Comparison of ENCODE assay signal across 22 cellular contexts in the genomic region with DNA sequence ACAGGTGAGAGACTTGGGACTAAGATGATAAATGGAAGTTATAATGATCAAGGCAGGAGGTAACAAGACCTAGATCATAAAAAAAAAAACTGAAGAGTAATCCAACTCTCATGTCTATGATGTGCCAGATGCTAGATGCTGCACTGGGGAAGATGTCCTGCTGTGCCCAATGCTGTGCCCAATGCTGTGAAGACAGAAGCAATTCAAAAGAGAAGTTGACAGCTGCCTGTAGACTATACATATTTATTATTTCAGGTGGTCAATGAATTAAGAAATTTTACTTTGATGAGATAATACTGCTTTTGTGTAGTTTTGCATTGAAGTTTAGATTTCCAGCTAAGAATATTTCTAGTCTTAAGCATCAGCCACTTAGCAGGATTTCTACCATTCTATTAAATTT. TPM values are rescaled to one million over a fixed set of nuclear protein-coding genes. Genes with fewer than 3 reads are reported as not detected.
DNase-seq lines count a peak whose midpoint lies in the region; ATAC-seq and TF ChIP-seq lines count a peak whose summit lies in the region.
"Had no signal": no experiment of that assay in that cellular context is flagged by ENCODE, and none has a peak within 500 bp of the region (broad histone marks: within the 10 kb centered on the region; RNA-seq: fewer than 3 reads in every experiment).

No MANE protein-coding gene starts in this region.

- H3K4me1 Mint-ChIP-seq in neural crest cell = peaks cover 8% of the 10 kb centered on the region

- H3K4me3 Mint-ChIP-seq in neural crest cell = no peak overlapping the region
- H3K4me3 Mint-ChIP-seq: CD4-positive, alpha-beta memory T cell; T-helper 1 cell treated with Interleukin-12 subunit alpha and Interleukin-12 subunit beta and Interleukin-4 antibody, amounts not matched to agents 30 μg/mL and 1 μg/mL, for 36 hours had no signal

- ATAC-seq in heart left ventricle (peak in 1 of 4 donors; percentile 35), right cardiac atrium (no peak)

- peaks cover 14% of the 10 kb centered on the region for H3K79me2 ChIP-seq in osteoblast (ENCODE audit: insufficient read depth, low read length)

- H3K27ac Mint-ChIP-seq in neural crest cell (ENCODE audit: unreplicated experiment) = peak overlapping the region; percentile 43
- H3K27ac Mint-ChIP-seq: T-helper 1 cell treated with Interleukin-12 subunit alpha and Interleukin-12 subunit beta and Interleukin-4 antibody, amounts not matched to agents 30 μg/mL and 1 μg/mL, for 36 hours had no signal

- H3K9me3 Mint-ChIP-seq in neural crest cell = no peaks in the 10 kb centered on the region
- H3K9me3 Mint-ChIP-seq: T-helper 1 cell treated with Interleukin-12 subunit alpha and Interleukin-12 subunit beta and Interleukin-4 antibody, amounts not matched to agents 30 μg/mL and 1 μg/mL, for 36 hours had no signal

- DNase-seq in heart left ventricle (no peak), right cardiac atrium (no peak), HEK293T (ENCODE audit: extremely low spot score) (no peak), NCI-H2171 (lab: John Stamatoyannopoulos, UW) (peak; percentile 16), neural crest cell (ENCODE audit: low read depth, low spot score) (no peak), NCI-H2227 treated with DMSO at 0.1 percent for 48 hours (lab: John Stamatoyannopoulos, UW) (no peak), osteoblast (ENCODE audit: insufficient read length, low spot score, missing footprints) (no peak)
- DNase-seq: C1 segment of cervical spinal cord; CD4-positive, alpha-beta memory T cell; COR-L47; DMS79 treated with DMSO at 0.1 percent for 48 hours; GF-D8; HCEC 1CT; NCI-H1048; NCI-H1930; NCI-H2107; NCI-H524 treated with DMSO at 0.1 percent for 48 hours; NCI-H82; NK-92 treated with Interleukin-12 subunit alpha and Interleukin-12 subunit beta, amount 100 ng/mL, for 24 hours; PC-9; SHP77 treated with DMSO at 0.1 percent for 48 hours had no signal

- H3K27ac ChIP-seq in heart left ventricle (peak overlapping the region in 9 of 12 donors; percentile 3 to 86 (median 66)), right cardiac atrium (ENCODE audit: low read length) (no peak overlapping the region), osteoblast (ENCODE audit: low read depth, low read length) (no peak overlapping the region)
- H3K27ac ChIP-seq: PC-9 had no signal

- CTCF ChIA-PET in HEK293T (lab: Yijun Ruan, JAX) = no interaction called here

- H3K4me1 ChIP-seq in heart left ventricle (peaks cover 0 to 44% (median 15%) of the 10 kb centered on the region in 12 donors), right cardiac atrium (ENCODE audit: control insufficient read depth, insufficient read depth, low read length) (peaks cover 4% of the 10 kb centered on the region), osteoblast (ENCODE audit: insufficient read depth, low read length) (peaks cover 4% of the 10 kb centered on the region)

- H4K20me1 ChIP-seq in osteoblast (ENCODE audit: insufficient read depth, low read length) = peaks cover 4% of the 10 kb centered on the region

- H3K36me3 ChIP-seq in heart left ventricle (peaks cover 0 to 6% (median 0%) of the 10 kb centered on the region in 9 donors), osteoblast (ENCODE audit: insufficient read depth, low read length) (no peaks in the 10 kb centered on the region)

- no peak overlapping the region for H3K4me2 ChIP-seq in osteoblast (ENCODE audit: insufficient read depth, low read length)
- H3K4me2 ChIP-seq: PC-9 had no signal

- POLR2A ChIA-PET in HEK293T (lab: Yijun Ruan, JAX) = no interaction called here

- peaks cover 0 to 2% (median 0%) of the 10 kb centered on the region in 12 donors for H3K9me3 ChIP-seq in heart left ventricle
- no peaks in the 10 kb centered on the region for H3K9me3 ChIP-seq in right cardiac atrium (ENCODE audit: control insufficient read depth, low read length)
- H3K9me3 ChIP-seq in osteoblast (ENCODE audit: low read depth, low read length) = no peaks in the 10 kb centered on the region

- TF ChIP-seq POLR2A in heart left ventricle (IDR thresholded peaks at IDR 0.05) = no peak

- no peaks in the 10 kb centered on the region for H3K27me3 ChIP-seq in heart left ventricle
- no peaks in the 10 kb centered on the region for H3K27me3 ChIP-seq in right cardiac atrium (ENCODE audit: control insufficient read depth, insufficient read depth)
- no peaks in the 10 kb centered on the region for H3K27me3 ChIP-seq in osteoblast (ENCODE audit: insufficient read depth, low read length)

- no peaks in the 10 kb centered on the region for H3K27me3 Mint-ChIP-seq in neural crest cell (ENCODE audit: low read depth)
- H3K27me3 Mint-ChIP-seq: CD4-positive, alpha-beta memory T cell had no signal

- TF ChIP-seq CTCF in heart left ventricle (IDR thresholded peaks at IDR 0.05) (no peak), neural crest cell (conservative IDR thresholded peaks at IDR 0.05) (no peak), osteoblast (IDR thresholded peaks at IDR 0.05; ENCODE audit: extremely low read depth, low read depth, low read length) (no peak)

- intact Hi-C loops in heart left ventricle (cut with DNase I) = no loop called here
- intact Hi-C loops in right cardiac atrium (cut with DNase I) = no loop called here

- peaks cover 10% of the 10 kb centered on the region for H3K36me3 Mint-ChIP-seq in neural crest cell (ENCODE audit: low read depth)

- no peak overlapping the region for H2AFZ ChIP-seq in osteoblast (ENCODE audit: low read length)
- H2AFZ ChIP-seq: PC-9 had no signal

- H3K4me3 ChIP-seq in heart left ventricle (no peak overlapping the region), right cardiac atrium (ENCODE audit: low read length) (no peak overlapping the region), osteoblast (ENCODE audit: insufficient read depth, low read length) (no peak overlapping the region)
- H3K4me3 ChIP-seq: PC-9 had no signal

TF ChIP-seq in HEK293T, 16 proteins besides CTCF, POLR2A, EP300 and RAD21:
- TF ChIP-seq ZNF384 (IDR thresholded peaks at IDR 0.05) = no peak
- TF ChIP-seq, protein P1, sequence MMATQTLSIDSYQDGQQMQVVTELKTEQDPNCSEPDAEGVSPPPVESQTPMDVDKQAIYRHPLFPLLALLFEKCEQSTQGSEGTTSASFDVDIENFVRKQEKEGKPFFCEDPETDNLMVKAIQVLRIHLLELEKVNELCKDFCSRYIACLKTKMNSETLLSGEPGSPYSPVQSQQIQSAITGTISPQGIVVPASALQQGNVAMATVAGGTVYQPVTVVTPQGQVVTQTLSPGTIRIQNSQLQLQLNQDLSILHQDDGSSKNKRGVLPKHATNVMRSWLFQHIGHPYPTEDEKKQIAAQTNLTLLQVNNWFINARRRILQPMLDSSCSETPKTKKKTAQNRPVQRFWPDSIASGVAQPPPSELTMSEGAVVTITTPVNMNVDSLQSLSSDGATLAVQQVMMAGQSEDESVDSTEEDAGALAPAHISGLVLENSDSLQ (IDR thresholded peaks at IDR 0.05) = peak; percentile 67; the same call in 1 of the 2 replicates

RNA-seq across cellular contexts. Expression of a gene that starts 21.5 kb away (rescaled TPM):
- total RNA-seq in heart left ventricle (10 to 100 TPM; 33.4 to 64.1 (median 50.9) TPM), right cardiac atrium (10 to 100 TPM; 33.0 to 41.7 (median 36.0) TPM), neural crest cell (19.5 and 21.0 TPM in 2 replicates), osteoblast (21.4 and 23.0 TPM in 2 replicates)
- polyA plus RNA-seq in heart left ventricle (10 to 100 TPM; 12.1 to 16.7 TPM), right cardiac atrium (11.7 TPM)

Comparison
In these comparisons a context has a peak if more than half of its experiments do, and no peak if none do; other contexts are left out.
1. H3K27ac ChIP-seq: peak in heart left ventricle (9 of 12); none in right cardiac atrium (single experiment) and osteoblast (single experiment).